26 cellular contexts compared by ENCODE assay signal in the genomic region with DNA sequence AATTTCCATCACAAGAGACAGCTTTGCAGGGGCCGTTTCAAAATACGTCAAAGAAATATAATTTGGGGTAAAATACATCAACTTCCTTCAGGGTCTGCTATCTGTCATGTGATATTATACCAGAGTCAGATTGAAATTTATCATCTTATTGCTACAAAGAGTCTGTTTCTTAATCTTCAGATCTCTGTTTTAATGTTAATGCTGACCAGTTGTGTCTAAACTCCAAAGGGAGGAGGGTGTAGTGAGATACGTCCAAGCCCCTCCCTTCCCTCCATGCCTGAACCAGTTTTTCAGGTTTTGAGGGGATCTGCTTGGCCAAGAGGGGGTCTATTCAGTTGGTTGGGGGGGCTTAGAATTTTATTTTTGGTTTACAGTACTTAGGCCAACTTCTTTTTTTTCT.
"Had no signal": no experiment of that assay in that cellular context is flagged by ENCODE, and none has a peak within 500 bp of the region (broad histone marks: within the 10 kb centered on the region; RNA-seq: fewer than 3 reads in every experiment).

No MANE protein-coding gene starts in this region.

- H3K9me3 ChIP-seq: ascending aorta, breast epithelium, colonic mucosa, heart left ventricle had no signal

- H3K9me3 Mint-ChIP-seq: activated CD4-positive, alpha-beta memory T cell treated with anti-CD3 and anti-CD28 coated beads, Interleukin-2, amount 10 ng/mL, durations not matched to agents 7 days and 5 days; activated CD4-positive, alpha-beta T cell treated with anti-CD3 and anti-CD28 coated beads, Interleukin-2, amount 10 ng/mL, durations not matched to agents 7 days and 5 days; activated T-cell treated with anti-CD3 and anti-CD28 coated beads, Interleukin-2, amount 50 U/mL, for 24 hours; brain had no signal

- H3K4me1 Mint-ChIP-seq: activated CD4-positive, alpha-beta memory T cell treated with anti-CD3 and anti-CD28 coated beads, Interleukin-2, amount 10 ng/mL, durations not matched to agents 7 days and 5 days; activated CD4-positive, alpha-beta T cell treated with anti-CD3 and anti-CD28 coated beads, Interleukin-2, amount 10 ng/mL, durations not matched to agents 7 days and 5 days; activated naive CD4-positive, alpha-beta T cell treated with anti-CD3 and anti-CD28 coated beads, Interleukin-2, amount 10 ng/mL, durations not matched to agents 7 days and 5 days; activated naive CD8-positive, alpha-beta T cell treated with anti-CD3 and anti-CD28 coated beads, Interleukin-2, amount 10 ng/mL, durations not matched to agents 7 days and 5 days; brain had no signal

- H3K27ac Mint-ChIP-seq: activated CD4-positive, alpha-beta memory T cell treated with anti-CD3 and anti-CD28 coated beads, Interleukin-2, amount 10 ng/mL, durations not matched to agents 7 days and 5 days; activated CD4-positive, alpha-beta T cell treated with anti-CD3 and anti-CD28 coated beads, Interleukin-2, amount 10 ng/mL, durations not matched to agents 7 days and 5 days; activated naive CD4-positive, alpha-beta T cell treated with anti-CD3 and anti-CD28 coated beads, Interleukin-2, amount 10 ng/mL, durations not matched to agents 7 days and 5 days; activated naive CD4-positive, alpha-beta T cell treated with anti-CD3 and anti-CD28 coated beads, Interleukin-2, amount 50 U/mL, for 72 hours; activated naive CD8-positive, alpha-beta T cell treated with anti-CD3 and anti-CD28 coated beads, Interleukin-2, amount 10 ng/mL, durations not matched to agents 7 days and 5 days; activated T-cell treated with anti-CD3 and anti-CD28 coated beads, Interleukin-2, amount 50 U/mL, for 24 hours; activated T-cell treated with anti-CD3 and anti-CD28 coated beads, Interleukin-2, amount 50 U/mL, for 72 hours; brain had no signal

- H3K4me1 ChIP-seq: ascending aorta, breast epithelium, colonic mucosa, heart left ventricle had no signal

- H3K36me3 Mint-ChIP-seq: activated naive CD4-positive, alpha-beta T cell treated with anti-CD3 and anti-CD28 coated beads, Interleukin-2, amount 10 ng/mL, durations not matched to agents 7 days and 5 days; activated naive CD4-positive, alpha-beta T cell treated with anti-CD3 and anti-CD28 coated beads, Interleukin-2, amount 50 U/mL, for 72 hours; activated naive CD8-positive, alpha-beta T cell treated with anti-CD3 and anti-CD28 coated beads, Interleukin-2, amount 10 ng/mL, durations not matched to agents 7 days and 5 days; brain had no signal

- DNase-seq: activated CD4-positive, alpha-beta memory T cell treated with anti-CD3 and anti-CD28 coated beads, Interleukin-2, amount 10 ng/mL, durations not matched to agents 7 days and 5 days; activated CD4-positive, alpha-beta T cell treated with anti-CD3 and anti-CD28 coated beads for 1 hour; activated CD4-positive, alpha-beta T cell treated with anti-CD3 and anti-CD28 coated beads for 4 hours; activated CD4-positive, alpha-beta T cell treated with anti-CD3 and anti-CD28 coated beads, Interleukin-2, amount 10 ng/mL, durations not matched to agents 7 days and 5 days; activated CD4-positive, alpha-beta T cell treated with anti-CD3 and anti-CD28 coated beads, Interleukin-2, amount 50 U/mL, for 4 hours; activated CD8-positive, alpha-beta memory T cell treated with anti-CD3 and anti-CD28 coated beads, Interleukin-2, amount 50 U/mL, for 48 hours; activated gamma-delta T cell; activated naive CD4-positive, alpha-beta T cell; activated naive CD4-positive, alpha-beta T cell treated with anti-CD3 and anti-CD28 coated beads, Interleukin-2, amount 10 ng/mL, durations not matched to agents 7 days and 5 days; activated naive CD8-positive, alpha-beta T cell treated with anti-CD3 and anti-CD28 coated beads, Interleukin-2, amount 10 ng/mL, durations not matched to agents 7 days and 5 days; activated T-cell treated with anti-CD3 and anti-CD28 coated beads for 4 hours; activated T-cell treated with anti-CD3 and anti-CD28 coated beads, Interleukin-2, amount 50 U/mL, for 24 hours; activated T-cell treated with anti-CD3 and anti-CD28 coated beads, Interleukin-2, amount 50 U/mL, for 72 hours; central memory CD4-positive, alpha-beta T cell; cerebellar nuclear complex; colonic mucosa; effector CD8-positive, alpha-beta T cell; foreskin fibroblast; heart left ventricle; T-helper 2 cell had no signal

- H3K4me3 Mint-ChIP-seq: activated CD4-positive, alpha-beta memory T cell treated with anti-CD3 and anti-CD28 coated beads, Interleukin-2, amount 10 ng/mL, durations not matched to agents 7 days and 5 days; activated CD4-positive, alpha-beta T cell treated with anti-CD3 and anti-CD28 coated beads, Interleukin-2, amount 10 ng/mL, durations not matched to agents 7 days and 5 days; activated naive CD4-positive, alpha-beta T cell treated with anti-CD3 and anti-CD28 coated beads, Interleukin-2, amount 10 ng/mL, durations not matched to agents 7 days and 5 days; activated naive CD8-positive, alpha-beta T cell treated with anti-CD3 and anti-CD28 coated beads, Interleukin-2, amount 10 ng/mL, durations not matched to agents 7 days and 5 days; activated T-cell treated with anti-CD3 and anti-CD28 coated beads, Interleukin-2, amount 50 U/mL, for 24 hours; activated T-cell treated with anti-CD3 and anti-CD28 coated beads, Interleukin-2, amount 50 U/mL, for 72 hours; brain had no signal

- H3K27me3 ChIP-seq: ascending aorta, breast epithelium, cardiac muscle cell, colonic mucosa, heart left ventricle had no signal

- H3K4me3 ChIP-seq: ascending aorta, breast epithelium, cardiac muscle cell, colonic mucosa, heart left ventricle had no signal

- H3K27me3 Mint-ChIP-seq: activated CD4-positive, alpha-beta memory T cell treated with anti-CD3 and anti-CD28 coated beads, Interleukin-2, amount 10 ng/mL, durations not matched to agents 7 days and 5 days; activated CD4-positive, alpha-beta T cell treated with anti-CD3 and anti-CD28 coated beads, Interleukin-2, amount 10 ng/mL, durations not matched to agents 7 days and 5 days; activated naive CD4-positive, alpha-beta T cell treated with anti-CD3 and anti-CD28 coated beads, Interleukin-2, amount 10 ng/mL, durations not matched to agents 7 days and 5 days; activated naive CD8-positive, alpha-beta T cell treated with anti-CD3 and anti-CD28 coated beads, Interleukin-2, amount 10 ng/mL, durations not matched to agents 7 days and 5 days; activated T-cell treated with anti-CD3 and anti-CD28 coated beads, Interleukin-2, amount 50 U/mL, for 24 hours; brain had no signal

- H3K36me3 ChIP-seq: ascending aorta, breast epithelium, cardiac muscle cell, colonic mucosa, heart left ventricle had no signal

- H3K27ac ChIP-seq: ascending aorta, breast epithelium, cardiac muscle cell, colonic mucosa, epithelial cell of prostate, heart left ventricle had no signal
